ENCODE assay signal across 33 cellular contexts in genomic region chr1:15349133-15349532, GRCh38.
"Had no signal": no experiment of that assay in that cellular context is flagged by ENCODE, and none has a peak within 500 bp of the region (broad histone marks: within the 10 kb centered on the region; RNA-seq: fewer than 3 reads in every experiment).

No MANE protein-coding gene starts in this region.

- H3K27ac ChIP-seq: adrenal gland, body of pancreas, epithelial cell of prostate, gastroesophageal sphincter, heart right ventricle, WERI-Rb-1 had no signal

- H3K36me3 ChIP-seq: adrenal gland, esophagus squamous epithelium, gastroesophageal sphincter, heart right ventricle, WERI-Rb-1 had no signal

- H3K9me3 Mint-ChIP-seq: activated B cell treated with CpG ODN at 0.5 μM for 24 hours; activated naive CD4-positive, alpha-beta T cell treated with anti-CD3 and anti-CD28 coated beads for 36 hours; activated T-cell treated with anti-CD3 and anti-CD28 coated beads, Interleukin-2, amount 50 U/mL, for 4 hours; activated T-helper 17 cell treated with anti-CD3 and anti-CD28 coated beads, Interleukin-2, amount 50 U/mL, for 72 hours; T-helper 2 cell treated with Interferon-gamma antibody and Interleukin-4, amounts not matched to agents 5 μg/mL and 100 μg/mL, for 36 hours had no signal

- H3K4me3 Mint-ChIP-seq: activated B cell treated with CpG ODN at 0.5 μM for 24 hours; activated CD8-positive, alpha-beta T cell treated with anti-CD3 and anti-CD28 coated beads for 36 hours; activated naive CD4-positive, alpha-beta T cell treated with anti-CD3 and anti-CD28 coated beads for 36 hours; activated T-cell treated with anti-CD3 and anti-CD28 coated beads, Interleukin-2, amount 50 U/mL, for 4 hours; activated T-helper 17 cell treated with anti-CD3 and anti-CD28 coated beads, Interleukin-2, amount 50 U/mL, for 72 hours; T-helper 17 cell; T-helper 2 cell treated with Interferon-gamma antibody and Interleukin-4, amounts not matched to agents 5 μg/mL and 100 μg/mL, for 36 hours had no signal

- H3K27ac Mint-ChIP-seq: activated B cell treated with CpG ODN at 0.5 μM for 24 hours; activated CD8-positive, alpha-beta T cell treated with anti-CD3 and anti-CD28 coated beads for 36 hours; activated naive CD4-positive, alpha-beta T cell treated with anti-CD3 and anti-CD28 coated beads for 36 hours; activated naive CD4-positive, alpha-beta T cell treated with anti-CD3 and anti-CD28 coated beads, Interleukin-2, amount 50 U/mL, for 72 hours; activated T-helper 17 cell treated with anti-CD3 and anti-CD28 coated beads, Interleukin-2, amount 50 U/mL, for 72 hours; T-helper 2 cell treated with Interferon-gamma antibody and Interleukin-4, amounts not matched to agents 5 μg/mL and 100 μg/mL, for 36 hours had no signal

- H3K4me3 ChIP-seq: adrenal gland, body of pancreas, esophagus squamous epithelium, gastroesophageal sphincter, heart right ventricle had no signal

- DNase-seq: activated B cell treated with CpG ODN at 0.5 μM for 24 hours; activated CD4-positive, alpha-beta T cell treated with anti-CD3 and anti-CD28 coated beads for 48 hours; activated CD4-positive, alpha-beta T cell treated with anti-CD3 and anti-CD28 coated beads, Interleukin-2, amount 50 U/mL, for 1 hour; activated CD4-positive, alpha-beta T cell treated with anti-CD3 and anti-CD28 coated beads, Interleukin-2, amount 50 U/mL, for 48 hours; activated CD8-positive, alpha-beta memory T cell treated with anti-CD3 and anti-CD28 coated beads for 24 hours; activated CD8-positive, alpha-beta T cell treated with anti-CD3 and anti-CD28 coated beads for 36 hours; activated effector memory CD4-positive, alpha-beta T cell treated with Interleukin-2 at 50 U/mL for 16 hours; activated gamma-delta T cell treated with Interleukin-2 at 50 U/mL for 16 hours; activated naive CD4-positive, alpha-beta T cell treated with anti-CD3 and anti-CD28 coated beads for 36 hours; activated T-cell treated with anti-CD3 and anti-CD28 coated beads, Interleukin-2, amount 50 U/mL, for 4 hours; adrenal gland; amygdala; aorta; body of pancreas; caudate nucleus; cortex of kidney; effector CD8-positive, alpha-beta T cell; esophagus squamous epithelium; foreskin melanocyte; heart right ventricle; T-helper 1 cell; T-helper 17 cell; T1000; WERI-Rb-1 had no signal

- H3K27me3 ChIP-seq: adrenal gland, body of pancreas, esophagus squamous epithelium, gastroesophageal sphincter had no signal

- H3K9me3 ChIP-seq: adrenal gland, body of pancreas, esophagus squamous epithelium, gastroesophageal sphincter, heart right ventricle had no signal

- ATAC-seq: activated CD4-positive, CD25-positive, alpha-beta regulatory T cell treated with anti-CD3 and anti-CD28 coated beads, Interleukin-2, amount 50 U/mL, for 24 hours; activated CD8-positive, alpha-beta T cell treated with anti-CD3 and anti-CD28 coated beads for 36 hours; activated naive CD4-positive, alpha-beta T cell treated with anti-CD3 and anti-CD28 coated beads, Interleukin-2, amount 50 U/mL, for 72 hours; activated T-cell treated with anti-CD3 and anti-CD28 coated beads, Interleukin-2, amount 50 U/mL, for 4 hours; activated T-helper 17 cell treated with anti-CD3 and anti-CD28 coated beads, Interleukin-2, amount 50 U/mL, for 72 hours; body of pancreas; gastroesophageal sphincter; heart right ventricle; T-helper 17 cell had no signal

- FAIRE-seq: colon, endometrium, endothelial cell of umbilical vein had no signal

- H3K36me3 Mint-ChIP-seq: activated naive CD4-positive, alpha-beta T cell treated with anti-CD3 and anti-CD28 coated beads, Interleukin-2, amount 50 U/mL, for 72 hours had no signal
